Comparison of ENCODE assay signal across 8 cellular contexts in genomic region chr6:149335924-149336323, GRCh38. TPM values are rescaled to one million over a fixed set of nuclear protein-coding genes. Genes with fewer than 3 reads are reported as not detected.
DNase-seq lines count a peak whose midpoint lies in the region; ATAC-seq and TF ChIP-seq lines count a peak whose summit lies in the region.

No MANE protein-coding gene starts in this region.

- 85 to 95% methylated on average over 2 of the region's 2 CpGs for WGBS in mesodermal cell (ENCODE audit: insufficient coverage in 2 of 2), 2 experiments

- H3K4me1 ChIP-seq in A673 (ENCODE audit: insufficient read depth, low read length, poor library complexity, severe bottlenecking) (peaks cover 44% of the 10 kb centered on the region), mesodermal cell (ENCODE audit: control insufficient read depth, insufficient read depth, low read length, poor library complexity, severe bottlenecking) (peaks cover 51% of the 10 kb centered on the region), Peyer's patch (peaks cover 0 to 60% (median 6%) of the 10 kb centered on the region in 4 donors)

- POLR2A ChIA-PET in A673 (lab: Charles Lee; ENCODE audit: low non-redundant PET) = no interaction called here

- H3K27ac ChIP-seq in A673 (ENCODE audit: low read depth, low read length, poor library complexity, severe bottlenecking) = no peak overlapping the region
- peak overlapping the region; percentile 33 for H3K27ac ChIP-seq in mesodermal cell (ENCODE audit: low read depth, low read length, severe bottlenecking)
- no peak overlapping the region for H3K27ac ChIP-seq in Peyer's patch

- DNase-seq in A673 (ENCODE audit: low spot score) (peak; percentile 22), NOMO-1 (lab: John Stamatoyannopoulos, UW; ENCODE audit: unreplicated experiment in 2 of 2) (no peak), NCI-H1417 (lab: John Stamatoyannopoulos, UW) (no peak), HPDE6-E6E7 (ENCODE audit: extremely low spot score) (no peak), Peyer's patch (no peak)
- peak; percentile 84 for DNase-seq in activated naive CD4-positive, alpha-beta T cell treated with anti-CD3 and anti-CD28 coated beads for 36 hours

- TF ChIP-seq POLR2A in Peyer's patch (IDR thresholded peaks at IDR 0.05) = no peak

- no peaks in the 10 kb centered on the region for H3K27me3 Mint-ChIP-seq in activated naive CD4-positive, alpha-beta T cell treated with anti-CD3 and anti-CD28 coated beads for 36 hours (ENCODE audit: low read depth)

- TF ChIP-seq CTCF in A673 (conservative IDR thresholded peaks at IDR 0.05; ENCODE audit: low read depth, low read length) = no peak
- TF ChIP-seq CTCF in Peyer's patch (IDR thresholded peaks at IDR 0.05) = no peak

- H3K4me3 ChIP-seq in A673 (ENCODE audit: low read depth, low read length, poor library complexity, severe bottlenecking) (no peak overlapping the region), mesodermal cell (ENCODE audit: extremely low read depth, insufficient read depth, low read length, poor library complexity, severe bottlenecking) (no peak overlapping the region), Peyer's patch (no peak overlapping the region)

- CTCF ChIA-PET in A673 (lab: Charles Lee) = no interaction called here
- CTCF ChIA-PET in activated naive CD4-positive, alpha-beta T cell treated with anti-CD3 and anti-CD28 coated beads for 36 hours (lab: Charles Lee) = interaction anchor here (0.7 to 1.0 kb wide), 3 partner anchors 16 to 245 kb away, joined by 3 read pairs; no protein-coding TSS in a partner anchor

- peak overlapping the region; percentile 97 for H3K27ac Mint-ChIP-seq in activated naive CD4-positive, alpha-beta T cell treated with anti-CD3 and anti-CD28 coated beads for 36 hours

- H3K36me3 ChIP-seq in A673 (ENCODE audit: insufficient read depth, low read length, poor library complexity, severe bottlenecking) (no peaks in the 10 kb centered on the region), mesodermal cell (ENCODE audit: control insufficient read depth, insufficient read depth, low read length) (no peaks in the 10 kb centered on the region), Peyer's patch (no peaks in the 10 kb centered on the region)

- H3K36me3 Mint-ChIP-seq in activated naive CD4-positive, alpha-beta T cell treated with anti-CD3 and anti-CD28 coated beads for 36 hours (ENCODE audit: low read depth) = peaks cover 12% of the 10 kb centered on the region

- H3K4me1 Mint-ChIP-seq in activated naive CD4-positive, alpha-beta T cell treated with anti-CD3 and anti-CD28 coated beads for 36 hours (ENCODE audit: low read depth) = peaks cover 83% of the 10 kb centered on the region

- peaks cover 5% of the 10 kb centered on the region for H3K9me3 Mint-ChIP-seq in activated naive CD4-positive, alpha-beta T cell treated with anti-CD3 and anti-CD28 coated beads for 36 hours

- H3K27me3 ChIP-seq in A673 (replicated peaks; ENCODE audit: insufficient read depth, low read depth, low read length, poor library complexity) (no peaks in the 10 kb centered on the region), Peyer's patch (no peaks in the 10 kb centered on the region)

- BruUV-seq in A673 (replicated peaks; lab: Mats Ljungman, UMichigan) = no TSS peak

- intact Hi-C loops in A673 (cut with micrococcal nuclease; ENCODE audit: unreplicated experiment) = no loop called here
- intact Hi-C loops in activated naive CD4-positive, alpha-beta T cell treated with anti-CD3 and anti-CD28 coated beads for 36 hours (cut with micrococcal nuclease) = loop anchor here (1.0 to 5.0 kb wide), 12 partner anchors 17 to 304 kb away; partner anchors contain the start of gene ZC3H12D

- ATAC-seq in HG02885 (IDR thresholded peaks at IDR 0.05; ENCODE audit: poor library complexity, unreplicated experiment) = peak; percentile 53

- H3K4me3 Mint-ChIP-seq in activated naive CD4-positive, alpha-beta T cell treated with anti-CD3 and anti-CD28 coated beads for 36 hours = peak overlapping the region; percentile 59

- H3K9me3 ChIP-seq in A673 (ENCODE audit: low read depth, low read length, poor library complexity, severe bottlenecking) = no peaks in the 10 kb centered on the region
- no peaks in the 10 kb centered on the region for H3K9me3 ChIP-seq in mesodermal cell (ENCODE audit: control insufficient read depth, low read length)
- H3K9me3 ChIP-seq in Peyer's patch = no peaks in the 10 kb centered on the region

RNA-seq across cellular contexts. Expression of gene TAB2, which starts 18.4 kb away (rescaled TPM):
- total RNA-seq in A673 (2021) = 49.3 and 52.2 TPM in 2 replicates
- 10 to 100 TPM; 62.1 to 66.7 TPM for total RNA-seq in activated naive CD4-positive, alpha-beta T cell treated with anti-CD3 and anti-CD28 coated beads for 36 hours
- 76.2 TPM for polyA plus RNA-seq in mesodermal cell (2013, experiment 1 of 2)
- polyA plus RNA-seq in mesodermal cell (2013, experiment 2 of 2) = 74.3 TPM
- 10 to 100 TPM; 48.2 to 84.6 (median 52.8) TPM for total RNA-seq in Peyer's patch

Comparison
In these comparisons a context has a peak if more than half of its experiments do, and no peak if none do; other contexts are left out.
1. DNase-seq: peak in A673 (single experiment) and activated naive CD4-positive, alpha-beta T cell treated with anti-CD3 and anti-CD28 coated beads for 36 hours (single experiment); none in NOMO-1 (0 of 2), NCI-H1417 (0 of 3), HPDE6-E6E7 (single experiment) and Peyer's patch (0 of 3).